17 cellular contexts compared by ENCODE assay signal in genomic region chr4:143393195-143393594, GRCh38.
"Had no signal": no experiment of that assay in that cellular context is flagged by ENCODE, and none has a peak within 500 bp of the region (broad histone marks: within the 10 kb centered on the region; RNA-seq: fewer than 3 reads in every experiment).

No MANE protein-coding gene starts in this region.

- H3K4me3 ChIP-seq: hepatocyte, left lung, skin epidermis had no signal

- H3K4me3 Mint-ChIP-seq: endodermal cell; natural killer cell treated with Interleukin-12 subunit alpha and Interleukin-12 subunit beta and Interleukin-15 and Interleukin-18, amount 100 ng/mL, for 72 hours; T-cell had no signal

- ATAC-seq: activated CD4-positive, CD25-positive, alpha-beta regulatory T cell treated with anti-CD3 and anti-CD28 coated beads, Interleukin-2, amount 50 U/mL, for 24 hours; left lung; natural killer cell treated with Interleukin-12 subunit alpha and Interleukin-12 subunit beta and Interleukin-15 and Interleukin-18, amount 100 ng/mL, for 72 hours; T-cell had no signal

- H3K4me1 Mint-ChIP-seq: T-cell had no signal

- H3K4me2 ChIP-seq: hepatocyte had no signal

- H3K27me3 ChIP-seq: hepatocyte, left lung had no signal

- H3K27ac ChIP-seq: hepatocyte, skin epidermis had no signal

- H2AFZ ChIP-seq: hepatocyte had no signal

- H3K9me3 Mint-ChIP-seq: endodermal cell; natural killer cell treated with Interleukin-12 subunit alpha and Interleukin-12 subunit beta and Interleukin-15 and Interleukin-18, amount 100 ng/mL, for 72 hours; T-cell had no signal

- H3K36me3 Mint-ChIP-seq: natural killer cell treated with Interleukin-12 subunit alpha and Interleukin-12 subunit beta and Interleukin-15 and Interleukin-18, amount 100 ng/mL, for 72 hours; T-cell had no signal

- H3K27ac Mint-ChIP-seq: endodermal cell; natural killer cell treated with Interleukin-12 subunit alpha and Interleukin-12 subunit beta and Interleukin-15 and Interleukin-18, amount 100 ng/mL, for 72 hours; T-cell had no signal

- DNase-seq: activated naive CD4-positive, alpha-beta T cell treated with Interleukin-2 at 50 U/mL for 16 hours; anterior cingulate cortex; cerebellar nuclear complex; endodermal cell; left lung; posterior cingulate gyrus; stimulated activated CD4-positive, alpha-beta T cell treated with anti-CD3 and anti-CD28 coated beads, Interleukin-15, amount 100 ng/mL, for 24 hours; stimulated activated CD4-positive, alpha-beta T cell treated with anti-CD3 and anti-CD28 coated beads, Interleukin-4, amount 100 ng/mL, for 1 hour; stimulated activated naive CD4-positive, alpha-beta T cell; T-cell; T-helper 9 cell; trophoblast cell had no signal

- H3K36me3 ChIP-seq: left lung had no signal

- FAIRE-seq: keratinocyte had no signal

- H3K9me3 ChIP-seq: left lung had no signal
